In the genomic region with DNA sequence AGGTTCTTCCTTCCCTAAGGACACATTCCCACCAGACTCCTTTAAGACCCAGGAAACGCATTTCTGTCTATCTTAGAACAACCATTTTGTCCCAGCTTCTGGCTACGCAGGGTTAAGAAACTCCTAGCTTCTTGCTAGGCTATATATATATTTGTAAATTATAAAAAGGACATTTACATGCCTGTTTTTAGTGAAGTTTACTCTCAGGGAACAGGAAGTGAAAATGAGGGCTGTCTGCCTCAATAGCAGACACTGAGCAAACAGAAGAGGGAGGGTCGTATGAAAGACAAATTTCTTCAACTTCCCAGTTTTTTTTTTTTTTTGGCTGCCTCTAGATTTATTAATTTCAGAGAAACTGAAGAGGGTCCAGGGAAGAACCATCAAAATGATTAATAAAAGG, we compare ENCODE assay signal across 29 cellular contexts. TPM values are rescaled to one million over a fixed set of nuclear protein-coding genes. Genes with fewer than 3 reads are reported as not detected.
"Had no signal": no experiment of that assay in that cellular context is flagged by ENCODE, and none has a peak within 500 bp of the region (broad histone marks: within the 10 kb centered on the region; RNA-seq: fewer than 3 reads in every experiment).

No MANE protein-coding gene starts in this region.

- H3K4me3 Mint-ChIP-seq: activated naive CD4-positive, alpha-beta T cell treated with anti-CD3 and anti-CD28 coated beads, Interleukin-2, amount 10 ng/mL, durations not matched to agents 7 days and 5 days; activated naive CD8-positive, alpha-beta T cell treated with anti-CD3 and anti-CD28 coated beads, Interleukin-2, amount 10 ng/mL, durations not matched to agents 7 days and 5 days; activated T-helper 1 cell treated with anti-CD3 and anti-CD28 coated beads, Interleukin-12 subunit alpha, Interleukin-12 subunit beta, Interleukin-2, Interleukin-4 antibody, amounts not matched to agents 30 ng/mL and 10 ng/mL and 1 ng/mL, durations not matched to agents 14 hours and 24 hours and 36 hours; brain; effector memory CD8-positive, alpha-beta T cell; stimulated activated naive CD8-positive, alpha-beta T cell treated with anti-CD3 and anti-CD28 coated beads, Interleukin-15, amount 100 ng/mL, for 72 hours; type B pancreatic cell had no signal

- H3K27me3 ChIP-seq: ascending aorta, cardiac muscle cell, hepatocyte, ovary, right lobe of liver had no signal

- H3K36me3 Mint-ChIP-seq: activated naive CD4-positive, alpha-beta T cell treated with anti-CD3 and anti-CD28 coated beads, Interleukin-2, amount 10 ng/mL, durations not matched to agents 7 days and 5 days; activated naive CD8-positive, alpha-beta T cell treated with anti-CD3 and anti-CD28 coated beads, Interleukin-2, amount 10 ng/mL, durations not matched to agents 7 days and 5 days; brain; type B pancreatic cell had no signal

- H3K9me3 ChIP-seq: ascending aorta, gastrocnemius medialis, ovary, right lobe of liver had no signal

- FAIRE-seq: keratinocyte, TTC549 had no signal

- DNase-seq: activated CD4-positive, alpha-beta T cell treated with anti-CD3 and anti-CD28 coated beads for 48 hours; activated CD4-positive, alpha-beta T cell treated with anti-CD3 and anti-CD28 coated beads, Interleukin-2, amount 50 U/mL, for 48 hours; activated CD8-positive, alpha-beta memory T cell treated with anti-CD3 and anti-CD28 coated beads for 24 hours; activated effector memory CD4-positive, alpha-beta T cell treated with anti-CD3 and anti-CD28 coated beads, Interleukin-2, amount 50 U/mL, for 16 hours; activated naive CD4-positive, alpha-beta T cell treated with anti-CD3 and anti-CD28 coated beads, Interleukin-2, amount 10 ng/mL, durations not matched to agents 7 days and 5 days; activated naive CD8-positive, alpha-beta T cell treated with anti-CD3 and anti-CD28 coated beads, Interleukin-2, amount 10 ng/mL, durations not matched to agents 7 days and 5 days; cortex of kidney; effector memory CD8-positive, alpha-beta T cell; erythroblast; gastrocnemius medialis; left cardiac atrium; left ventricle myocardium superior; ovary; right lobe of liver; stimulated activated CD4-positive, alpha-beta T cell treated with anti-CD3 and anti-CD28 coated beads, Interleukin-4, amount 100 ng/mL, for 1 hour; stimulated activated naive CD8-positive, alpha-beta T cell treated with anti-CD3 and anti-CD28 coated beads, Interleukin-15, amount 100 ng/mL, for 72 hours; substantia nigra had no signal

- ATAC-seq: activated CD4-positive, CD25-positive, alpha-beta regulatory T cell treated with anti-CD3 and anti-CD28 coated beads, Interleukin-2, amount 50 U/mL, for 24 hours; effector memory CD8-positive, alpha-beta T cell; gastrocnemius medialis; left cardiac atrium; left ventricle myocardium superior; right lobe of liver; stimulated activated naive CD8-positive, alpha-beta T cell treated with anti-CD3 and anti-CD28 coated beads, Interleukin-15, amount 100 ng/mL, for 72 hours had no signal

- H3K27me3 Mint-ChIP-seq: progenitor cell of endocrine pancreas, type B pancreatic cell had no signal

- H2AFZ ChIP-seq: hepatocyte had no signal

- H3K27ac Mint-ChIP-seq: activated naive CD4-positive, alpha-beta T cell treated with anti-CD3 and anti-CD28 coated beads, Interleukin-2, amount 10 ng/mL, durations not matched to agents 7 days and 5 days; activated naive CD8-positive, alpha-beta T cell treated with anti-CD3 and anti-CD28 coated beads, Interleukin-2, amount 10 ng/mL, durations not matched to agents 7 days and 5 days; activated T-helper 1 cell treated with anti-CD3 and anti-CD28 coated beads, Interleukin-12 subunit alpha, Interleukin-12 subunit beta, Interleukin-2, Interleukin-4 antibody, amounts not matched to agents 30 ng/mL and 10 ng/mL and 1 ng/mL, durations not matched to agents 14 hours and 24 hours and 36 hours; brain; progenitor cell of endocrine pancreas; stimulated activated naive CD8-positive, alpha-beta T cell treated with anti-CD3 and anti-CD28 coated beads, Interleukin-15, amount 100 ng/mL, for 72 hours; type B pancreatic cell had no signal

- H3K36me3 ChIP-seq: ascending aorta, cardiac muscle cell, gastrocnemius medialis, ovary, right lobe of liver had no signal

- H3K4me1 ChIP-seq: ascending aorta, gastrocnemius medialis, right lobe of liver had no signal

- H3K27ac ChIP-seq: ascending aorta, cardiac muscle cell, gastrocnemius medialis, hepatocyte, ovary, right lobe of liver, VCaP had no signal

- H3K9me3 Mint-ChIP-seq: activated naive CD4-positive, alpha-beta T cell treated with anti-CD3 and anti-CD28 coated beads, Interleukin-2, amount 10 ng/mL, durations not matched to agents 7 days and 5 days; activated naive CD8-positive, alpha-beta T cell treated with anti-CD3 and anti-CD28 coated beads, Interleukin-2, amount 10 ng/mL, durations not matched to agents 7 days and 5 days; activated T-helper 1 cell treated with anti-CD3 and anti-CD28 coated beads, Interleukin-12 subunit alpha, Interleukin-12 subunit beta, Interleukin-2, Interleukin-4 antibody, amounts not matched to agents 30 ng/mL and 10 ng/mL and 1 ng/mL, durations not matched to agents 14 hours and 24 hours and 36 hours; effector memory CD8-positive, alpha-beta T cell; stimulated activated naive CD8-positive, alpha-beta T cell treated with anti-CD3 and anti-CD28 coated beads, Interleukin-15, amount 100 ng/mL, for 72 hours; type B pancreatic cell had no signal

- H3K79me2 ChIP-seq: hepatocyte had no signal

- H3K4me1 Mint-ChIP-seq: activated naive CD4-positive, alpha-beta T cell treated with anti-CD3 and anti-CD28 coated beads, Interleukin-2, amount 10 ng/mL, durations not matched to agents 7 days and 5 days; activated naive CD8-positive, alpha-beta T cell treated with anti-CD3 and anti-CD28 coated beads, Interleukin-2, amount 10 ng/mL, durations not matched to agents 7 days and 5 days; stimulated activated naive CD8-positive, alpha-beta T cell treated with anti-CD3 and anti-CD28 coated beads, Interleukin-15, amount 100 ng/mL, for 72 hours had no signal

- H3K4me2 ChIP-seq: hepatocyte had no signal

- H3K4me3 ChIP-seq: ascending aorta, cardiac muscle cell, gastrocnemius medialis, hepatocyte, ovary, right lobe of liver had no signal

RNA-seq across cellular contexts. Expression of gene FRMPD3, which starts 9.3 kb away (rescaled TPM):
- total RNA-seq: activated T-helper 1 cell treated with anti-CD3 and anti-CD28 coated beads, Interleukin-12 subunit alpha, Interleukin-12 subunit beta, Interleukin-2, Interleukin-4 antibody, amounts not matched to agents 30 ng/mL and 10 ng/mL and 1 ng/mL, durations not matched to agents 14 hours and 24 hours and 36 hours; gastrocnemius medialis; left ventricle myocardium superior; lung microvascular endothelial cell; right lobe of liver had no signal
- polyA plus RNA-seq: hepatocyte, keratinocyte had no signal
